In genomic region chr20:5714261-5715041, GRCh38 we compare ENCODE assay signal across 1 cellular context.
TF ChIP-seq lines count a peak whose summit lies in the region.

No MANE protein-coding gene starts in this region.

TF ChIP-seq in HepG2, 621 proteins besides CTCF, POLR2A, EP300 and RAD21 (continued from another document and continues in another):
- TF ChIP-seq ZSCAN9 (CRISPR knock-in tag; IDR thresholded peaks at IDR 0.05; ENCODE audit: borderline replicate concordance) (0 out of 2 replicates have a peak, but pooled peaks have one; percentile 37), ZSCAN21 (CRISPR knock-in tag; IDR thresholded peaks at IDR 0.05; ENCODE audit: borderline replicate concordance) (no peak), POLR2G (IDR thresholded peaks at IDR 0.05; ENCODE audit: low read depth, low read length) (no peak; the same call in 1 of the 2 replicates), ZFX (CRISPR knock-in tag; IDR thresholded peaks at IDR 0.05; ENCODE audit: low read depth) (no peak), ZNF251 (CRISPR knock-in tag; IDR thresholded peaks at IDR 0.05) (no peak), GATA4 (IDR thresholded peaks at IDR 0.05; ENCODE audit: borderline replicate concordance, low read depth) (0 out of 2 replicates have a peak, but pooled peaks have one; percentile 15), NR2F2 (IDR thresholded peaks at IDR 0.05; ENCODE audit: borderline replicate concordance, low read depth) (peak; percentile 52; the same call in 1 of the 2 replicates), ZNF343 (CRISPR knock-in tag; IDR thresholded peaks at IDR 0.05) (no peak), ZNF558 (CRISPR knock-in tag; IDR thresholded peaks at IDR 0.05; ENCODE audit: borderline replicate concordance) (no peak), ZNF740 (CRISPR knock-in tag; IDR thresholded peaks at IDR 0.05) (no peak), ZFP91 (CRISPR knock-in tag; IDR thresholded peaks at IDR 0.05; ENCODE audit: borderline replicate concordance) (no peak), ATF4 (CRISPR knock-in tag; IDR thresholded peaks at IDR 0.05) (no peak), MAFF (IDR thresholded peaks at IDR 0.05; ENCODE audit: low read depth, low read length) (no peak), MED13 (CRISPR knock-in tag; IDR thresholded peaks at IDR 0.05) (no peak), MBD4 (IDR thresholded peaks at IDR 0.05; ENCODE audit: borderline replicate concordance, low read length) (no peak), ZNF883 (CRISPR knock-in tag; IDR thresholded peaks at IDR 0.05; ENCODE audit: not compliant biosample characterization) (no peak), NFYB (CRISPR knock-in tag; IDR thresholded peaks at IDR 0.05) (no peak), ZNF484 (CRISPR knock-in tag; IDR thresholded peaks at IDR 0.05; ENCODE audit: borderline replicate concordance, low read depth) (no peak), GMEB2 (CRISPR knock-in tag; IDR thresholded peaks at IDR 0.05; ENCODE audit: low read depth) (no peak), ZBTB25 (CRISPR knock-in tag; IDR thresholded peaks at IDR 0.05) (no peak), ZNF281 (CRISPR knock-in tag; IDR thresholded peaks at IDR 0.05; ENCODE audit: borderline replicate concordance) (peak; percentile 94), ZNF253 (CRISPR knock-in tag; IDR thresholded peaks at IDR 0.05; ENCODE audit: borderline replicate concordance) (no peak), SETDB1 (CRISPR knock-in tag; IDR thresholded peaks at IDR 0.05; ENCODE audit: borderline replicate concordance) (no peak), NFRKB (IDR thresholded peaks at IDR 0.05) (no peak), NPAS2 (CRISPR knock-in tag; IDR thresholded peaks at IDR 0.05; ENCODE audit: borderline replicate concordance) (no peak), FOXO4 (CRISPR knock-in tag; conservative IDR thresholded peaks at IDR 0.05) (no peak), THYN1 (CRISPR knock-in tag; IDR thresholded peaks at IDR 0.05; ENCODE audit: borderline replicate concordance, low read depth) (no peak), ZFYVE20 (CRISPR knock-in tag; IDR thresholded peaks at IDR 0.05; ENCODE audit: borderline replicate concordance, low read depth) (no peak), SRSF9 (IDR thresholded peaks at IDR 0.05; ENCODE audit: borderline replicate concordance, insufficient read depth, low read depth, low read length, poor library complexity, severe bottlenecking) (no peak), ZMYM3 (CRISPR knock-in tag; IDR thresholded peaks at IDR 0.05) (no peak; the same call in 1 of the 2 replicates), ESRRA (CRISPR knock-in tag; IDR thresholded peaks at IDR 0.05; ENCODE audit: low read depth) (no peak), HOMEZ (CRISPR knock-in tag; IDR thresholded peaks at IDR 0.05; ENCODE audit: low read depth) (peak; percentile 84; the same call in 1 of the 2 replicates), ZUFSP (CRISPR knock-in tag; IDR thresholded peaks at IDR 0.05; ENCODE audit: borderline replicate concordance) (no peak), GABPA (IDR thresholded peaks at IDR 0.05; ENCODE audit: low read depth, low read length) (no peak), GABPA (CRISPR knock-in tag; IDR thresholded peaks at IDR 0.05; ENCODE audit: low read depth) (peak; percentile 70; the same call in 1 of the 2 replicates), ZNF124 (CRISPR knock-in tag; IDR thresholded peaks at IDR 0.05) (0 out of 2 replicates have a peak, but pooled peaks have one; percentile 63)
- TF ChIP-seq, protein P1, sequence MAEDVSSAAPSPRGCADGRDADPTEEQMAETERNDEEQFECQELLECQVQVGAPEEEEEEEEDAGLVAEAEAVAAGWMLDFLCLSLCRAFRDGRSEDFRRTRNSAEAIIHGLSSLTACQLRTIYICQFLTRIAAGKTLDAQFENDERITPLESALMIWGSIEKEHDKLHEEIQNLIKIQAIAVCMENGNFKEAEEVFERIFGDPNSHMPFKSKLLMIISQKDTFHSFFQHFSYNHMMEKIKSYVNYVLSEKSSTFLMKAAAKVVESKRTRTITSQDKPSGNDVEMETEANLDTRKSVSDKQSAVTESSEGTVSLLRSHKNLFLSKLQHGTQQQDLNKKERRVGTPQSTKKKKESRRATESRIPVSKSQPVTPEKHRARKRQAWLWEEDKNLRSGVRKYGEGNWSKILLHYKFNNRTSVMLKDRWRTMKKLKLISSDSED (CRISPR knock-in tag; IDR thresholded peaks at IDR 0.05) = no peak
- TF ChIP-seq, protein P2, sequence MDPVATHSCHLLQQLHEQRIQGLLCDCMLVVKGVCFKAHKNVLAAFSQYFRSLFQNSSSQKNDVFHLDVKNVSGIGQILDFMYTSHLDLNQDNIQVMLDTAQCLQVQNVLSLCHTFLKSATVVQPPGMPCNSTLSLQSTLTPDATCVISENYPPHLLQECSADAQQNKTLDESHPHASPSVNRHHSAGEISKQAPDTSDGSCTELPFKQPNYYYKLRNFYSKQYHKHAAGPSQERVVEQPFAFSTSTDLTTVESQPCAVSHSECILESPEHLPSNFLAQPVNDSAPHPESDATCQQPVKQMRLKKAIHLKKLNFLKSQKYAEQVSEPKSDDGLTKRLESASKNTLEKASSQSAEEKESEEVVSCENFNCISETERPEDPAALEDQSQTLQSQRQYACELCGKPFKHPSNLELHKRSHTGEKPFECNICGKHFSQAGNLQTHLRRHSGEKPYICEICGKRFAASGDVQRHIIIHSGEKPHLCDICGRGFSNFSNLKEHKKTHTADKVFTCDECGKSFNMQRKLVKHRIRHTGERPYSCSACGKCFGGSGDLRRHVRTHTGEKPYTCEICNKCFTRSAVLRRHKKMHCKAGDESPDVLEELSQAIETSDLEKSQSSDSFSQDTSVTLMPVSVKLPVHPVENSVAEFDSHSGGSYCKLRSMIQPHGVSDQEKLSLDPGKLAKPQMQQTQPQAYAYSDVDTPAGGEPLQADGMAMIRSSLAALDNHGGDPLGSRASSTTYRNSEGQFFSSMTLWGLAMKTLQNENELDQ (CRISPR knock-in tag; IDR thresholded peaks at IDR 0.05; ENCODE audit: borderline replicate concordance) = no peak
